In the genomic region with DNA sequence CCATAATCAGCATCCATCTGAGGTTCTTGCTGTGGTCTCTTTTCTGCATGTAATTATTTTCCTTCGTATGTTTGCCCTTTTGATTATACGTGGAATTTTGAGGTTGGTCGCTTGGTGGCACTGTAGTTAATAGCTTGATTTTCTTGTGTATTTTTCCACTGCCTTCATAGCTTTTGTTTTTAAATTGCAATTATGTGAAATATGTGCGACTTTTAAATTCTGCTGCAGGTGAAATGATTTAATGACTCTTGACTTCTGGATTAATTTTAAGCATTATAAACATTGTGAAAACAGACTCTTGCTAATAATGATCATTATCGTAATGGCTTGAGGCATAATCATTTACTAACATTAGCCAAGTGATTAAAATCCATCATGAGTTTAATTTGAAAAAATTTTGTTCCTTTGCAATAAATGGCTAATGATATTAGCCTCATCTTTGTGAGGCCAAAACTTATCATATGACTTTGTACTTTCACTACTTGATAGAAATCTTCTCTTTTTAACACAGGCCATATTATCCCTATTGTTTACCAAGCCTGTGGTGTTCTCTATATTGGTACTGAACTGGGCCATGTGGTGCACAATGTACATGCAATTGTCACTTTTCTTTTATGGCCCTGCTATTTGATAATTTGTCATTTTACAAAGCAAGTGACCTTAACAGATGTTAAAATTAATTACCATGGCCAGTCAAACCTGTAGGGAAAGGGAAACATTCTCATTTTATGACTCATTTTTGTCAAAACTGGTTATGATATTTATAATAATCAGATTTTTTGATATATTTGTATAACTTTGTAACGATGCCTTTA, we compare ENCODE assay signal across 8 cellular contexts.
DNase-seq lines count a peak whose midpoint lies in the region; ATAC-seq, FAIRE-seq and TF ChIP-seq lines count a peak whose summit lies in the region.

No MANE protein-coding gene starts in this region.

- H2BK15ac ChIP-seq in H9 (ENCODE audit: low read depth, low read length) = no peak overlapping the region

- no peak overlapping the region for H3K9ac ChIP-seq in H9 (ENCODE audit: extremely low read depth, insufficient read length, low read length)

- H3K4me3 ChIP-seq in pancreas = no peak overlapping the region

- no CpG with 5 or more reads among the region's 6 CpGs for WGBS in H9 (ENCODE audit: extremely low coverage, insufficient read length, low lambda C conversion rate)
- WGBS in pancreas, 2 donors = 4 to 6% methylated on average over 6 of the region's 6 CpGs

- no peaks in the 10 kb centered on the region for H4K20me1 ChIP-seq in H9 (ENCODE audit: control insufficient read depth, insufficient read depth, insufficient read length)

- no peaks in the 10 kb centered on the region for H3K79me2 ChIP-seq in H9 (ENCODE audit: insufficient read depth, low read length)

- no peak overlapping the region for H2BK12ac ChIP-seq in H9 (ENCODE audit: insufficient read length, low read depth, low read length)

- CTCF ChIA-PET in WTC11 (lab: Charles Lee) = interaction anchor here (0.6 to 1.7 kb wide), 17 partner anchors 11 to 389 kb away, joined by 3 to 13 read pairs (median 5); a partner anchor contains a TSS

- H3T11ph ChIP-seq in H9 (ENCODE audit: low read length) = no peak overlapping the region

- no peaks in the 10 kb centered on the region for H3K36me3 ChIP-seq in pancreas

- H4K91ac ChIP-seq in H9 (ENCODE audit: insufficient read length, low read depth, low read length) = no peak overlapping the region

- no peak overlapping the region for H4K8ac ChIP-seq in H9 (replicated peaks; ENCODE audit: insufficient read length, low read depth, low read length)

- intact Hi-C loops in pancreas (cut with DNase I) = loop anchor here in 2 of 3 donors (5.0 to 10.0 kb wide), 2 partner anchors 162 to 329 kb away; no protein-coding TSS in a partner anchor

- no peak overlapping the region for H2AFZ ChIP-seq in H9 (ENCODE audit: low read length)

- no peak overlapping the region for H3K4me2 ChIP-seq in H9 (ENCODE audit: insufficient read depth, insufficient read length, low read length)

- H2BK20ac ChIP-seq in H9 (ENCODE audit: low read depth, low read length, poor library complexity, severe bottlenecking) = no peak overlapping the region

- no peak overlapping the region for H2BK120ac ChIP-seq in H9 (ENCODE audit: low read depth, low read length, poor library complexity, severe bottlenecking)

- no peak overlapping the region for H3K27ac ChIP-seq in H9 (ENCODE audit: insufficient read length, low read depth, low read length)
- H3K27ac ChIP-seq in pancreas = peak overlapping the region in 2 of 4 donors; percentile 62 to 65

- ATAC-seq in WTC11 = peak; percentile 38; the same call in 1 of the 2 replicates
- ATAC-seq in pancreas = peak; percentile 83 to 89 (median 86)
- ATAC-seq in HG03139 (IDR thresholded peaks at IDR 0.05; ENCODE audit: unreplicated experiment) = no peak

- peak; percentile 94 for FAIRE-seq in pancreas (lab: Jason Lieb, UNC)

- no peaks in the 10 kb centered on the region; the same call in 1 of the 2 replicates for H3K27me3 Mint-ChIP-seq in H9 (ENCODE audit: low read depth)
- no peaks in the 10 kb centered on the region for H3K27me3 Mint-ChIP-seq in WTC11 (ENCODE audit: low read depth)

- H3K14ac ChIP-seq in H9 (ENCODE audit: insufficient read depth, low read length) = no peak overlapping the region

- DNase-seq in DMS153 treated with DMSO at 0.1 percent for 48 hours (lab: John Stamatoyannopoulos, UW; ENCODE audit: unreplicated experiment) (peak; percentile 48), H9 (no peak), NCI-H2107 (lab: John Stamatoyannopoulos, UW) (peak; percentile 9), WTC11 (ENCODE audit: low spot score) (no peak), fibroblast of the conjunctiva (ENCODE audit: low read depth) (peak; percentile 43), pancreas (peak in 3 of 6 donors; percentile 33 to 57 (median 52)), T1000 (lab: John Stamatoyannopoulos, UW) (no peak)

- POLR2A ChIA-PET in WTC11 (lab: Charles Lee) = no interaction called here

- H3K36me3 Mint-ChIP-seq in H9 (ENCODE audit: insufficient read depth in 1 of 3, low read depth in 3 of 3) (no peaks in the 10 kb centered on the region), WTC11 (no peaks in the 10 kb centered on the region)

- no peaks in the 10 kb centered on the region for H3K4me1 ChIP-seq in H9 (ENCODE audit: insufficient read depth, low read length)
- H3K4me1 ChIP-seq in pancreas = peaks cover 0 to 15% (median 14%) of the 10 kb centered on the region in 3 donors

- H2AK5ac ChIP-seq in H9 (ENCODE audit: insufficient read length, low read length) = no peak overlapping the region

- H3K4me3 Mint-ChIP-seq in H9 (no peak overlapping the region), WTC11 (no peak overlapping the region)

- H3K4ac ChIP-seq in H9 (ENCODE audit: low read depth, low read length) = no peak overlapping the region

- no peak overlapping the region for H3K23ac ChIP-seq in H9 (ENCODE audit: insufficient read length, low read depth, low read length)

- H3K4me1 Mint-ChIP-seq in H9 (no peaks in the 10 kb centered on the region), WTC11 (peaks cover 3% of the 10 kb centered on the region; the same call in 1 of the 2 replicates)

- H3K18ac ChIP-seq in H9 (ENCODE audit: insufficient read length, low read depth, low read length) = no peak overlapping the region

- no peak overlapping the region for H3K27ac Mint-ChIP-seq in H9
- H3K27ac Mint-ChIP-seq in WTC11 = no peak overlapping the region

- no peak overlapping the region for H4K5ac ChIP-seq in H9 (ENCODE audit: insufficient read length, low read depth, low read length)

- H3K9me3 Mint-ChIP-seq in H9 (no peaks in the 10 kb centered on the region), WTC11 (peaks cover 9% of the 10 kb centered on the region)

- no peaks in the 10 kb centered on the region for H3K23me2 ChIP-seq in H9 (ENCODE audit: insufficient read length, low read depth, low read length, poor library complexity, severe bottlenecking)

- no peak overlapping the region for H3K56ac ChIP-seq in H9 (ENCODE audit: insufficient read length, low read depth, low read length)

- no peak overlapping the region for H2BK5ac ChIP-seq in H9 (ENCODE audit: insufficient read length, low read length)

- no peaks in the 10 kb centered on the region for H3K9me3 ChIP-seq in H9 (ENCODE audit: control insufficient read depth, low read depth, low read length)
- H3K9me3 ChIP-seq in pancreas = no peaks in the 10 kb centered on the region

- H3K27me3 ChIP-seq in H9 (ENCODE audit: insufficient read depth, low read length) (no peaks in the 10 kb centered on the region), pancreas (no peaks in the 10 kb centered on the region)

- no peaks in the 10 kb centered on the region for H3K79me1 ChIP-seq in H9 (ENCODE audit: insufficient read depth, low read depth, low read length, poor library complexity, severe bottlenecking)

- TF ChIP-seq CTCF in H9 (conservative IDR thresholded peaks at IDR 0.05) (peak; percentile 75), WTC11 (IDR thresholded peaks at IDR 0.05) (no peak), pancreas (IDR thresholded peaks at IDR 0.05) (peak in 3 of 4 donors; percentile 29 to 35 (median 35))

TF ChIP-seq in WTC11, 78 proteins besides CTCF, POLR2A, EP300 and RAD21:
- no peak for TF ChIP-seq GRHL2 (CRISPR knock-in tag; IDR thresholded peaks at IDR 0.05; ENCODE audit: insufficient replicate concordance, severe bottlenecking)
- TF ChIP-seq, protein P1, sequence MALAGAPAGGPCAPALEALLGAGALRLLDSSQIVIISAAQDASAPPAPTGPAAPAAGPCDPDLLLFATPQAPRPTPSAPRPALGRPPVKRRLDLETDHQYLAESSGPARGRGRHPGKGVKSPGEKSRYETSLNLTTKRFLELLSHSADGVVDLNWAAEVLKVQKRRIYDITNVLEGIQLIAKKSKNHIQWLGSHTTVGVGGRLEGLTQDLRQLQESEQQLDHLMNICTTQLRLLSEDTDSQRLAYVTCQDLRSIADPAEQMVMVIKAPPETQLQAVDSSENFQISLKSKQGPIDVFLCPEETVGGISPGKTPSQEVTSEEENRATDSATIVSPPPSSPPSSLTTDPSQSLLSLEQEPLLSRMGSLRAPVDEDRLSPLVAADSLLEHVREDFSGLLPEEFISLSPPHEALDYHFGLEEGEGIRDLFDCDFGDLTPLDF (CRISPR knock-in tag; IDR thresholded peaks at IDR 0.05) = no peak
- TF ChIP-seq TCF7 (CRISPR knock-in tag; IDR thresholded peaks at IDR 0.05; ENCODE audit: low read depth) = no peak
- TF ChIP-seq, protein P2, sequence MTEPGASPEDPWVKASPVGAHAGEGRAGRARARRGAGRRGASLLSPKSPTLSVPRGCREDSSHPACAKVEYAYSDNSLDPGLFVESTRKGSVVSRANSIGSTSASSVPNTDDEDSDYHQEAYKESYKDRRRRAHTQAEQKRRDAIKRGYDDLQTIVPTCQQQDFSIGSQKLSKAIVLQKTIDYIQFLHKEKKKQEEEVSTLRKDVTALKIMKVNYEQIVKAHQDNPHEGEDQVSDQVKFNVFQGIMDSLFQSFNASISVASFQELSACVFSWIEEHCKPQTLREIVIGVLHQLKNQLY (CRISPR knock-in tag; IDR thresholded peaks at IDR 0.05) = no peak
- TF ChIP-seq, protein P3, sequence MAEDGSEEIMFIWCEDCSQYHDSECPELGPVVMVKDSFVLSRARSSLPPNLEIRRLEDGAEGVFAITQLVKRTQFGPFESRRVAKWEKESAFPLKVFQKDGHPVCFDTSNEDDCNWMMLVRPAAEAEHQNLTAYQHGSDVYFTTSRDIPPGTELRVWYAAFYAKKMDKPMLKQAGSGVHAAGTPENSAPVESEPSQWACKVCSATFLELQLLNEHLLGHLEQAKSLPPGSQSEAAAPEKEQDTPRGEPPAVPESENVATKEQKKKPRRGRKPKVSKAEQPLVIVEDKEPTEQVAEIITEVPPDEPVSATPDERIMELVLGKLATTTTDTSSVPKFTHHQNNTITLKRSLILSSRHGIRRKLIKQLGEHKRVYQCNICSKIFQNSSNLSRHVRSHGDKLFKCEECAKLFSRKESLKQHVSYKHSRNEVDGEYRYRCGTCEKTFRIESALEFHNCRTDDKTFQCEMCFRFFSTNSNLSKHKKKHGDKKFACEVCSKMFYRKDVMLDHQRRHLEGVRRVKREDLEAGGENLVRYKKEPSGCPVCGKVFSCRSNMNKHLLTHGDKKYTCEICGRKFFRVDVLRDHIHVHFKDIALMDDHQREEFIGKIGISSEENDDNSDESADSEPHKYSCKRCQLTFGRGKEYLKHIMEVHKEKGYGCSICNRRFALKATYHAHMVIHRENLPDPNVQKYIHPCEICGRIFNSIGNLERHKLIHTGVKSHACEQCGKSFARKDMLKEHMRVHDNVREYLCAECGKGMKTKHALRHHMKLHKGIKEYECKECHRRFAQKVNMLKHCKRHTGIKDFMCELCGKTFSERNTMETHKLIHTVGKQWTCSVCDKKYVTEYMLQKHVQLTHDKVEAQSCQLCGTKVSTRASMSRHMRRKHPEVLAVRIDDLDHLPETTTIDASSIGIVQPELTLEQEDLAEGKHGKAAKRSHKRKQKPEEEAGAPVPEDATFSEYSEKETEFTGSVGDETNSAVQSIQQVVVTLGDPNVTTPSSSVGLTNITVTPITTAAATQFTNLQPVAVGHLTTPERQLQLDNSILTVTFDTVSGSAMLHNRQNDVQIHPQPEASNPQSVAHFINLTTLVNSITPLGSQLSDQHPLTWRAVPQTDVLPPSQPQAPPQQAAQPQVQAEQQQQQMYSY (CRISPR knock-in tag; IDR thresholded peaks at IDR 0.05) = no peak

Comparison
In these comparisons a context has a peak if more than half of its experiments do, and no peak if none do; other contexts are left out.
1. DNase-seq: peak in DMS153 treated with DMSO at 0.1 percent for 48 hours (single experiment), NCI-H2107 (single experiment) and fibroblast of the conjunctiva (single experiment); none in H9 (single experiment), WTC11 (single experiment) and T1000 (single experiment).